Comparison of ENCODE assay signal across 8 cellular contexts in genomic region chr16:75555707-75556512, GRCh38. TPM values are rescaled to one million over a fixed set of nuclear protein-coding genes. Genes with fewer than 3 reads are reported as not detected.
A peak's percentile ranks its signal among the peaks of the same experiment; 100 is the strongest.
DNase-seq lines count a peak whose midpoint lies in the region; ATAC-seq and TF ChIP-seq lines count a peak whose summit lies in the region.

Gene TMEM231, minus strand, starts transcription at chr16:75556252. Its CDS starts 43 bp downstream, at chr16:75556209.

- peak within 1 kb of the TSS; percentile 82 to 86 for H4K8ac ChIP-seq in IMR-90 (ENCODE audit: low read depth in 2 of 2, low read length in 2 of 2)

- intact Hi-C loops in IMR-90 (cut with micrococcal nuclease), result loop anchor here (5.0 kb wide), 1 partner anchor 94 kb away; the partner anchor contains the start of gene TMEM170A

- H2BK120ac ChIP-seq in IMR-90 (ENCODE audit: low read depth, low read length), result no peak within 1 kb of the TSS

- H3K27ac Mint-ChIP-seq in naive B cell, result peak within 1 kb of the TSS; percentile 91 to 98 (median 94)
- peak within 1 kb of the TSS; percentile 80 for H3K27ac Mint-ChIP-seq in stimulated activated effector memory CD8-positive, alpha-beta T cell treated with anti-CD3 and anti-CD28 coated beads, Interleukin-12 subunit alpha, Interleukin-12 subunit beta, amount 100 ng/mL, for 72 hours

- peak within 1 kb of the TSS; percentile 57; the same call in 2 of the 3 replicates for H2BK15ac ChIP-seq in IMR-90 (ENCODE audit: low read depth, low read length)

- H3K9me3 Mint-ChIP-seq in naive B cell, result no peaks in the 10 kb centered on the region
- no peaks in the 10 kb centered on the region for H3K9me3 Mint-ChIP-seq in stimulated activated effector memory CD8-positive, alpha-beta T cell treated with anti-CD3 and anti-CD28 coated beads, Interleukin-12 subunit alpha, Interleukin-12 subunit beta, amount 100 ng/mL, for 72 hours

- peak within 1 kb of the TSS; percentile 88 to 96 (median 92) for H3K4me3 Mint-ChIP-seq in naive B cell
- peak within 1 kb of the TSS; percentile 90 for H3K4me3 Mint-ChIP-seq in stimulated activated effector memory CD8-positive, alpha-beta T cell treated with anti-CD3 and anti-CD28 coated beads, Interleukin-12 subunit alpha, Interleukin-12 subunit beta, amount 100 ng/mL, for 72 hours

- POLR2A ChIA-PET in IMR-90 (lab: Charles Lee; ENCODE audit: unreplicated experiment), result interaction anchor here (0.5 kb wide), 1 partner anchor 189 kb away, joined by 3 read pairs; no protein-coding TSS in a partner anchor

- peak within 1 kb of the TSS; percentile 85 for H2AK9ac ChIP-seq in IMR-90 (replicated peaks; ENCODE audit: low read depth, low read length, poor library complexity)

- TF ChIP-seq POLR2A in IMR-90 (IDR thresholded peaks at IDR 0.05; ENCODE audit: low read depth, low read length) (no peak; the same call in 1 of the 2 replicates), Peyer's patch (IDR thresholded peaks at IDR 0.05) (no peak)

- H3K4me3 ChIP-seq in IMR-90 (ENCODE audit: insufficient read depth, low read depth, low read length) (peak within 1 kb of the TSS; percentile 46), Peyer's patch (peak within 1 kb of the TSS; percentile 42 to 86 (median 67))

- no peaks in the 10 kb centered on the region for H4K20me1 ChIP-seq in IMR-90 (ENCODE audit: insufficient read depth, low read length)

- peak within 1 kb of the TSS; percentile 62 for H3K23ac ChIP-seq in IMR-90 (ENCODE audit: low read depth, low read length)

- H3K9ac ChIP-seq in IMR-90 (ENCODE audit: low read depth, low read length), result peak within 1 kb of the TSS; percentile 47

- DNase-seq in DMS53 treated with DMSO at 0.1 percent for 48 hours (lab: John Stamatoyannopoulos, UW; ENCODE audit: unreplicated experiment) (peak; percentile 81), IMR-90 (peak; percentile 89), Peyer's patch (peak; percentile 97 to 99 (median 97)), activated T-helper 1 cell treated with Interleukin-2 at 50 U/mL for 16 hours (ENCODE audit: low read depth) (peak; percentile 95), fibroblast of gingiva (ENCODE audit: low read depth) (peak; percentile 94), naive B cell (peak; percentile 95)
- DNase-seq in stimulated activated effector memory CD8-positive, alpha-beta T cell treated with anti-CD3 and anti-CD28 coated beads, Interleukin-12 subunit alpha, Interleukin-12 subunit beta, amount 100 ng/mL, for 72 hours (ENCODE audit: low spot score in 2 of 2), result peak; percentile 86 to 95

- peak within 1 kb of the TSS; percentile 75; the same call in 1 of the 2 replicates for H3K14ac ChIP-seq in IMR-90 (replicated peaks; ENCODE audit: low read depth, low read length)

- ATAC-seq in GM21529 (IDR thresholded peaks at IDR 0.05; ENCODE audit: unreplicated experiment) (peak; percentile 97), IMR-90 (ENCODE audit: low read depth) (peak; percentile 93), naive B cell (ENCODE audit: low read depth in 2 of 2) (peak; percentile 91 to 94)
- ATAC-seq in stimulated activated effector memory CD8-positive, alpha-beta T cell treated with anti-CD3 and anti-CD28 coated beads, Interleukin-12 subunit alpha, Interleukin-12 subunit beta, amount 100 ng/mL, for 72 hours, result peak; percentile 98

- H3K9me3 ChIP-seq in IMR-90 (ENCODE audit: control insufficient read depth, insufficient read depth, low read length) (no peaks in the 10 kb centered on the region), Peyer's patch (peaks cover 0 to 2% (median 0%) of the 10 kb centered on the region in 4 donors)

- H3K4ac ChIP-seq in IMR-90 (ENCODE audit: low read depth, low read length), result peak within 1 kb of the TSS; percentile 56; the same call in 1 of the 2 replicates

- H3K4me1 Mint-ChIP-seq in naive B cell, result peaks cover 8 to 15% (median 11%) of the 10 kb centered on the region in 3 donors
- peaks cover 12% of the 10 kb centered on the region for H3K4me1 Mint-ChIP-seq in stimulated activated effector memory CD8-positive, alpha-beta T cell treated with anti-CD3 and anti-CD28 coated beads, Interleukin-12 subunit alpha, Interleukin-12 subunit beta, amount 100 ng/mL, for 72 hours

- TF ChIP-seq CTCF in IMR-90 (conservative IDR thresholded peaks at IDR 0.05; ENCODE audit: low read depth, low read length) (no peak), Peyer's patch (IDR thresholded peaks at IDR 0.05) (peak in 1 of 6 experiments; percentile 7)

- peaks cover 7% of the 10 kb centered on the region for H3K27me3 ChIP-seq in IMR-90 (ENCODE audit: control insufficient read depth, insufficient read depth, low read length)
- no peaks in the 10 kb centered on the region for H3K27me3 ChIP-seq in Peyer's patch

- CTCF ChIA-PET in IMR-90 (lab: Yijun Ruan, JAX), result interaction anchor here (0.6 kb wide), 2 partner anchors 40 to 42 kb away, joined by 3 to 4 read pairs; no protein-coding TSS in a partner anchor

- in situ Hi-C loops in IMR-90 (cut with MboI; ENCODE audit: low sequenced_read_pairs), result no loop called here

- H4K5ac ChIP-seq in IMR-90 (ENCODE audit: low read depth, low read length), result peak within 1 kb of the TSS; percentile 88

- peaks cover 8% of the 10 kb centered on the region for H3K9me1 ChIP-seq in IMR-90 (ENCODE audit: insufficient read depth, low read length)

- TF ChIP-seq RAD21 in IMR-90 (IDR thresholded peaks at IDR 0.05; ENCODE audit: low read length), result no peak

- no peak within 1 kb of the TSS for H2BK20ac ChIP-seq in IMR-90 (ENCODE audit: low read depth, low read length)

- H4K91ac ChIP-seq in IMR-90 (ENCODE audit: insufficient read depth, low read depth, low read length), result no peak within 1 kb of the TSS; the same call in 1 of the 2 replicates

- H3K27me3 Mint-ChIP-seq in naive B cell, result peaks cover 0 to 16% (median 15%) of the 10 kb centered on the region in 3 donors

- H3K56ac ChIP-seq in IMR-90 (ENCODE audit: extremely low read depth, insufficient read depth, low read length), result peak within 1 kb of the TSS; percentile 28

- H3K36me3 Mint-ChIP-seq in naive B cell, result no peaks in the 10 kb centered on the region
- H3K36me3 Mint-ChIP-seq in stimulated activated effector memory CD8-positive, alpha-beta T cell treated with anti-CD3 and anti-CD28 coated beads, Interleukin-12 subunit alpha, Interleukin-12 subunit beta, amount 100 ng/mL, for 72 hours, result no peaks in the 10 kb centered on the region

- peak within 1 kb of the TSS; percentile 53 for H2BK5ac ChIP-seq in IMR-90 (ENCODE audit: low read depth, low read length, poor library complexity, severe bottlenecking)

- 0 out of 4 replicates have a peak, but pooled peaks cover 0 to 2% of the 10 kb centered on the region in 2 experiments for H3K79me1 ChIP-seq in IMR-90 (ENCODE audit: low read depth in 1 of 2, low read length in 2 of 2)

- 0 out of 2 replicates have a peak within 1 kb of the TSS, but pooled peaks have one; percentile 30 for H3K18ac ChIP-seq in IMR-90 (ENCODE audit: low read depth, low read length)

- no TSS peak for BruUV-seq in IMR-90 (replicated peaks; lab: Mats Ljungman, UMichigan)

- H3K36me3 ChIP-seq in IMR-90 (ENCODE audit: control insufficient read depth, insufficient read depth, low read length) (no peaks in the 10 kb centered on the region), Peyer's patch (no peaks in the 10 kb centered on the region)

- H3K4me1 ChIP-seq in IMR-90 (ENCODE audit: control insufficient read depth, insufficient read depth, low read length) (peaks cover 5% of the 10 kb centered on the region; the same call in 1 of the 2 replicates), Peyer's patch (peaks cover 0 to 7% (median 0%) of the 10 kb centered on the region in 4 donors)

- H3K4me2 ChIP-seq in IMR-90 (ENCODE audit: low read depth, low read length), result peak within 1 kb of the TSS; percentile 89

- dilution Hi-C loops in IMR-90 (cut with HindIII; ENCODE audit: low sequenced_read_pairs, unreplicated experiment), result no loop called here

- peak within 1 kb of the TSS; percentile 98 for H2AFZ ChIP-seq in IMR-90 (replicated peaks; ENCODE audit: low read length, poor library complexity)

- H3K27ac ChIP-seq in IMR-90 (ENCODE audit: insufficient read depth, low read length) (peak within 1 kb of the TSS; percentile 24; the same call in 1 of the 2 replicates), Peyer's patch (peak within 1 kb of the TSS; percentile 35 to 82 (median 64))

- H2AK5ac ChIP-seq in IMR-90 (ENCODE audit: low read depth, low read length), result no peak within 1 kb of the TSS

- 1% methylated on average over 52 of the region's 80 CpGs; no CpG with 5 or more reads in 1 of the 2 experiments for WGBS in IMR-90 (ENCODE audit: extremely low coverage in 2 of 2, insufficient read length in 1 of 2), 2 experiments

TF ChIP-seq in IMR-90, 13 proteins besides CTCF, POLR2A, EP300 and RAD21:
- TF ChIP-seq MXI1 (IDR thresholded peaks at IDR 0.05; ENCODE audit: borderline replicate concordance, low read depth, low read length) (peak; percentile 94; the same call in 1 of the 2 replicates), CEBPB (IDR thresholded peaks at IDR 0.05; ENCODE audit: low read depth, low read length) (peak; percentile 17; the same call in 1 of the 2 replicates), RFX5 (IDR thresholded peaks at IDR 0.05; ENCODE audit: low read depth, low read length) (peak; percentile 75), RCOR1 (IDR thresholded peaks at IDR 0.05; ENCODE audit: insufficient replicate concordance, low read length) (no peak), MAFK (IDR thresholded peaks at IDR 0.05; ENCODE audit: low read depth, low read length) (no peak)

RNA-seq across cellular contexts. Expression of gene TMEM231, which starts in this region (rescaled TPM):
- total RNA-seq in IMR-90 (2012; rRNA removed) (7.5 and 10.6 TPM in 2 replicates), Peyer's patch (10 to 100 TPM in 1 of 4 donors, 1 to 10 TPM in 3; 3.3 to 17.9 (median 4.0) TPM)
- polyA plus RNA-seq in IMR-90 (2012; rRNA removed) (15.4 and 15.5 TPM in 2 replicates), naive B cell (ENCODE audit: low read depth in 6 of 6) (1 to 10 TPM in 3 of 6 donors, under 1 TPM in 2, not detected in 1; 0.21 to 1.4 (median 1.1) TPM)
- polyA plus RNA-seq in IMR-90 (2012; cell fraction: cytosol; rRNA removed), result 11.4 and 15.4 TPM in 2 replicates
- polyA plus RNA-seq in IMR-90 (2012; cell fraction: nucleus; rRNA removed; ENCODE audit: low replicate concordance), result 7.2 and 8.4 TPM in 2 replicates

Comparison
In these comparisons a context has a peak if more than half of its experiments do, and no peak if none do; other contexts are left out.
1. Peak in every context shown above with its lines: DNase-seq, ATAC-seq, H3K4me3 ChIP-seq and H3K27ac ChIP-seq.